ENCODE assay signal across 11 cellular contexts in genomic region chr7:30751696-30752273, GRCh38. TPM values are rescaled to one million over a fixed set of nuclear protein-coding genes. Genes with fewer than 3 reads are reported as not detected.
A peak's percentile ranks its signal among the peaks of the same experiment; 100 is the strongest.
DNase-seq lines count a peak whose midpoint lies in the region; ATAC-seq and TF ChIP-seq lines count a peak whose summit lies in the region.
"Had no signal": no experiment of that assay in that cellular context is flagged by ENCODE, and none has a peak within 500 bp of the region (broad histone marks: within the 10 kb centered on the region; RNA-seq: fewer than 3 reads in every experiment).

INMT (plus strand) TSS chr7:30752135; CDS start chr7:30752151, 16 bp downstream.

- no peaks in the 10 kb centered on the region for H3K79me2 ChIP-seq in hepatocyte

- H3K36me3 ChIP-seq in hepatocyte (replicated peaks; ENCODE audit: insufficient read depth, low read depth) (no peaks in the 10 kb centered on the region), psoas muscle (ENCODE audit: insufficient read depth in 1 of 2, low read depth in 1 of 2) (no peaks in the 10 kb centered on the region)

- WGBS in hepatocyte (ENCODE audit: low lambda C conversion rate, missing lambda C conversion rate): 89% methylated on average over 6 of the region's 6 CpGs
- 36 to 44% (median 40%) methylated on average over 6 of the region's 6 CpGs for WGBS in psoas muscle, 3 donors

- peak within 1 kb of the TSS; percentile 18 for H3K4me2 ChIP-seq in hepatocyte

- no peak within 1 kb of the TSS for H2AFZ ChIP-seq in hepatocyte

- intact Hi-C loops in psoas muscle (cut with DNase I): no loop called here

- no peak for TF ChIP-seq CTCF in 22Rv1 (IDR thresholded peaks at IDR 0.05)
- TF ChIP-seq CTCF in choroid plexus epithelial cell (conservative IDR thresholded peaks at IDR 0.05; ENCODE audit: low read depth, low read length): no peak
- TF ChIP-seq CTCF in hepatocyte (IDR thresholded peaks at IDR 0.05; ENCODE audit: poor library complexity): no peak
- TF ChIP-seq CTCF in psoas muscle (IDR thresholded peaks at IDR 0.05): no peak

- peak in 1 of 4 donors; percentile 28 for ATAC-seq in psoas muscle
- ATAC-seq in HG02885 (IDR thresholded peaks at IDR 0.05; ENCODE audit: poor library complexity, unreplicated experiment): no peak
- ATAC-seq in GM21390 (IDR thresholded peaks at IDR 0.05; ENCODE audit: unreplicated experiment): no peak

- peak within 1 kb of the TSS; percentile 11 for H3K4me3 ChIP-seq in choroid plexus epithelial cell (ENCODE audit: low read depth, low read length)
- no peak within 1 kb of the TSS for H3K4me3 ChIP-seq in hepatocyte
- H3K4me3 ChIP-seq in psoas muscle: peak within 1 kb of the TSS; percentile 56

- DNase-seq in choroid plexus epithelial cell (ENCODE audit: low read depth) (no peak), hepatocyte (ENCODE audit: low spot score) (no peak), psoas muscle (no peak), NCI-H1105 (lab: John Stamatoyannopoulos, UW) (no peak), SIG-M5 treated with dmso at 0.1 percent for 504 hours (lab: John Stamatoyannopoulos, UW; ENCODE audit: unreplicated experiment) (no peak)
- DNase-seq: activated naive CD8-positive, alpha-beta T cell treated with anti-CD3 and anti-CD28 coated beads, Interleukin-2, amount 10 ng/mL, durations not matched to agents 7 days and 5 days; NCI-H1105 treated with DMSO at 0.1 percent for 48 hours; NCI-H748 treated with DMSO at 0.1 percent for 48 hours had no signal

- H3K9me2 ChIP-seq in hepatocyte (replicated peaks; ENCODE audit: insufficient read depth): no peaks in the 10 kb centered on the region

- H3K27me3 ChIP-seq in hepatocyte (no peaks in the 10 kb centered on the region), psoas muscle (ENCODE audit: insufficient read depth in 3 of 3, low read length in 2 of 3) (no peaks in the 10 kb centered on the region)

- H3K27ac ChIP-seq in 22Rv1: peak within 1 kb of the TSS; percentile 62
- peak within 1 kb of the TSS; percentile 81 for H3K27ac ChIP-seq in hepatocyte
- peak within 1 kb of the TSS; percentile 78 for H3K27ac ChIP-seq in psoas muscle

- H3K4me1 ChIP-seq in hepatocyte (ENCODE audit: insufficient read depth) (peaks cover 11% of the 10 kb centered on the region), psoas muscle (peaks cover 40% of the 10 kb centered on the region)

- H3K9me3 ChIP-seq in hepatocyte (ENCODE audit: low read depth) (no peaks in the 10 kb centered on the region), psoas muscle (no peaks in the 10 kb centered on the region)

- H4K20me1 ChIP-seq in hepatocyte (ENCODE audit: insufficient read depth, poor library complexity, severe bottlenecking): no peaks in the 10 kb centered on the region

RNA-seq across cellular contexts. Expression of gene INMT, which starts in this region (rescaled TPM):
- 18.1 and 18.4 TPM in 2 replicates for total RNA-seq in hepatocyte
- 17.4 and 22.0 TPM in 2 replicates for polyA plus RNA-seq in hepatocyte
- 10 to 100 TPM in 2 of 4 donors, 1 to 10 TPM in 2; 2.3 to 32.0 (median 9.0) TPM for total RNA-seq in psoas muscle
- 1 to 10 TPM; 2.4 to 4.6 (median 2.4) TPM for polyA plus RNA-seq in psoas muscle
